Comparison of ENCODE assay signal across 11 cellular contexts in genomic region chr18:26470011-26470637, GRCh38.
DNase-seq lines count a peak whose midpoint lies in the region; ATAC-seq and TF ChIP-seq lines count a peak whose summit lies in the region.
"Had no signal": no experiment of that assay in that cellular context is flagged by ENCODE, and none has a peak within 500 bp of the region (broad histone marks: within the 10 kb centered on the region; RNA-seq: fewer than 3 reads in every experiment).

No MANE protein-coding gene starts in this region.

- H3K9me3 ChIP-seq in ovary: no peaks in the 10 kb centered on the region
- H3K9me3 ChIP-seq: HAP-1, heart right ventricle had no signal

- H3K36me3 ChIP-seq in ovary: no peaks in the 10 kb centered on the region
- H3K36me3 ChIP-seq: HAP-1 had no signal

- intact Hi-C loops in ovary (cut with DNase I): loop anchor here in 1 of 4 donors (10.0 kb wide), 1 partner anchor 75 kb away; the partner anchor contains the start of gene KCTD1

- peak; percentile 45 for DNase-seq in GM13976 (ENCODE audit: low spot score)
- peak; percentile 89 for DNase-seq in NAMALWA (ENCODE audit: low spot score)
- peak; percentile 63 for DNase-seq in germinal center (ENCODE audit: low spot score)
- DNase-seq in stimulated activated CD4-positive, alpha-beta T cell treated with anti-CD3 and anti-CD28 coated beads, Interleukin-12 subunit alpha, Interleukin-12 subunit beta, amount 100 ng/mL, for 4 hours: no peak
- DNase-seq in MV-4-11 (lab: John Stamatoyannopoulos, UW): no peak
- no peak for DNase-seq in activated CD4-positive, CD25-positive, alpha-beta regulatory T cell (lab: John Stamatoyannopoulos, UW)
- DNase-seq in ovary: no peak
- DNase-seq: activated B cell treated with CpG ODN at 0.5 μM for 24 hours, heart right ventricle had no signal

- H3K27ac ChIP-seq in ovary: no peak overlapping the region
- H3K27ac ChIP-seq: heart right ventricle had no signal

- TF ChIP-seq EP300 in ovary (IDR thresholded peaks at IDR 0.05): no peak

- H3K4me3 ChIP-seq in ovary: no peak overlapping the region
- H3K4me3 ChIP-seq: HAP-1, heart right ventricle had no signal

- TF ChIP-seq POLR2A in ovary (IDR thresholded peaks at IDR 0.05): no peak

- no peaks in the 10 kb centered on the region for H3K4me1 ChIP-seq in ovary (ENCODE audit: insufficient read depth)

- H3K27me3 ChIP-seq in ovary: no peaks in the 10 kb centered on the region
- H3K27me3 ChIP-seq: heart right ventricle had no signal

- TF ChIP-seq CTCF in GM13976 (IDR thresholded peaks at IDR 0.05; ENCODE audit: borderline replicate concordance, control extremely low read depth, extremely low read depth, insufficient read depth, missing control alignments) (no peak), ovary (IDR thresholded peaks at IDR 0.05) (no peak)

- 82 to 87% (median 85%) methylated on average over 10 of the region's 10 CpGs for WGBS in ovary, 3 donors

- ATAC-seq in GM21723 (IDR thresholded peaks at IDR 0.05; ENCODE audit: unreplicated experiment): peak; percentile 91

- in situ Hi-C loops in GM13976 (cut with MboI; ENCODE audit: low sequenced_read_pairs, unreplicated experiment): no loop called here

Comparison
In these comparisons a context has a peak if more than half of its experiments do, and no peak if none do; other contexts are left out.
1. DNase-seq: peak in GM13976 (single experiment), NAMALWA (single experiment) and germinal center (single experiment); none in stimulated activated CD4-positive, alpha-beta T cell treated with anti-CD3 and anti-CD28 coated beads, Interleukin-12 subunit alpha, Interleukin-12 subunit beta, amount 100 ng/mL, for 4 hours (single experiment), MV-4-11 (single experiment), activated CD4-positive, CD25-positive, alpha-beta regulatory T cell (0 of 4) and ovary (0 of 5).